Comparison of ENCODE assay signal across 30 cellular contexts in genomic region chr18:51660316-51660715, GRCh38.
"Had no signal": no experiment of that assay in that cellular context is flagged by ENCODE, and none has a peak within 500 bp of the region (broad histone marks: within the 10 kb centered on the region; RNA-seq: fewer than 3 reads in every experiment).

No MANE protein-coding gene starts in this region.

- H3K4me1 ChIP-seq: esophagus squamous epithelium, left ventricle myocardium inferior, psoas muscle, sigmoid colon, testis, tibial artery, upper lobe of left lung had no signal

- H3K36me3 ChIP-seq: esophagus squamous epithelium, left ventricle myocardium inferior, sigmoid colon, tibial artery, upper lobe of left lung had no signal

- FAIRE-seq: endothelial cell of umbilical vein, frontal cortex, urothelium cell line had no signal

- DNase-seq: dermis blood vessel endothelial cell; effector memory CD4-positive, alpha-beta T cell; erythroblast; esophagus squamous epithelium; hypothalamus; immature natural killer cell; islet precursor cell; kidney glomerular epithelial cell; left colon; left ventricle myocardium inferior; naive thymus-derived CD8-positive, alpha-beta T cell; nephron progenitor cell; nucleus accumbens; posterior cingulate gyrus; psoas muscle; right cardiac atrium; sigmoid colon; stimulated activated CD4-positive, alpha-beta T cell treated with anti-CD3 and anti-CD28 coated beads, Interleukin-2, amount 100 ng/mL, for 24 hours; stimulated activated CD4-positive, alpha-beta T cell treated with anti-CD3 and anti-CD28 coated beads, Interleukin-4, amount 100 ng/mL, for 24 hours; stimulated activated naive CD8-positive, alpha-beta T cell treated with anti-CD3 and anti-CD28 coated beads, Interleukin-15, Interleukin-2, amounts not matched to agents 100 U/mL and 50 U/mL, for 24 hours; substantia nigra; testis; tibial artery; upper lobe of left lung had no signal

- H3K27ac ChIP-seq: coronary artery, esophagus squamous epithelium, left ventricle myocardium inferior, psoas muscle, sigmoid colon, testis, tibial artery, upper lobe of left lung had no signal

- H3K4me3 ChIP-seq: coronary artery, esophagus squamous epithelium, left ventricle myocardium inferior, lung, psoas muscle, sigmoid colon, testis, tibial artery, upper lobe of left lung had no signal

- H3K27me3 ChIP-seq: esophagus squamous epithelium, sigmoid colon, testis, tibial artery, upper lobe of left lung had no signal

- ATAC-seq: left colon; naive thymus-derived CD8-positive, alpha-beta T cell; psoas muscle; right cardiac atrium; stimulated activated memory B cell treated with anti-CD40 and anti-IgM and Interleukin-4, amounts not matched to agents 10 μg/mL and 1 μg/mL and 100 μg/mL, for 72 hours; stimulated activated naive CD8-positive, alpha-beta T cell treated with anti-CD3 and anti-CD28 coated beads, Interleukin-15, Interleukin-2, amounts not matched to agents 100 U/mL and 50 U/mL, for 24 hours had no signal

- H3K9me3 ChIP-seq: esophagus squamous epithelium, left ventricle myocardium inferior, psoas muscle, sigmoid colon, testis, tibial artery, upper lobe of left lung had no signal
